ENCODE assay signal across 25 cellular contexts in genomic region chr1:91741301-91741700, GRCh38.
DNase-seq lines count a peak whose midpoint lies in the region; ATAC-seq and TF ChIP-seq lines count a peak whose summit lies in the region.
"Had no signal": no experiment of that assay in that cellular context is flagged by ENCODE, and none has a peak within 500 bp of the region (broad histone marks: within the 10 kb centered on the region; RNA-seq: fewer than 3 reads in every experiment).

No MANE protein-coding gene starts in this region.

- TF ChIP-seq POLR2A in adrenal gland (IDR thresholded peaks at IDR 0.05), result no peak

- H3K9me3 ChIP-seq in adrenal gland (replicated peaks in 1 of 3), result no peaks in the 10 kb centered on the region
- H3K9me3 ChIP-seq: neutrophil, right atrium auricular region, transverse colon had no signal

- peak overlapping the region in 4 of 5 donors; percentile 2 to 69 (median 49) for H3K27ac ChIP-seq in adrenal gland
- H3K27ac ChIP-seq: neutrophil had no signal

- peaks cover 31% of the 10 kb centered on the region for H3K36me3 Mint-ChIP-seq in HFFc6 (ENCODE audit: low read depth)

- H3K27ac Mint-ChIP-seq in HFFc6, result peak overlapping the region; percentile 56

- no peak for ATAC-seq in HG03196 (IDR thresholded peaks at IDR 0.05; ENCODE audit: unreplicated experiment)
- ATAC-seq in GM19455 (IDR thresholded peaks at IDR 0.05; ENCODE audit: unreplicated experiment), result no peak
- no peak for ATAC-seq in HG02981 (IDR thresholded peaks at IDR 0.05; ENCODE audit: unreplicated experiment)
- ATAC-seq in HG03039 (IDR thresholded peaks at IDR 0.05; ENCODE audit: unreplicated experiment), result no peak
- ATAC-seq: left lobe of liver; stimulated activated effector memory CD8-positive, alpha-beta T cell treated with anti-CD3 and anti-CD28 coated beads, Interleukin-12 subunit alpha, Interleukin-12 subunit beta, amount 100 ng/mL, for 72 hours had no signal

- intact Hi-C loops in adrenal gland (cut with DNase I), result no loop called here

- no peak overlapping the region for H3K4me3 ChIP-seq in adrenal gland
- no peak overlapping the region for H3K4me3 ChIP-seq in fibroblast of the aortic adventitia (ENCODE audit: low read depth, low read length)
- H3K4me3 ChIP-seq: right atrium auricular region, transverse colon had no signal

- H3K9me3 Mint-ChIP-seq in HFFc6, result peaks cover 3% of the 10 kb centered on the region
- H3K9me3 Mint-ChIP-seq: stimulated activated effector memory CD8-positive, alpha-beta T cell treated with anti-CD3 and anti-CD28 coated beads, Interleukin-12 subunit alpha, Interleukin-12 subunit beta, amount 100 ng/mL, for 72 hours had no signal

- peaks cover 43 to 66% of the 10 kb centered on the region in 2 donors for H3K4me1 ChIP-seq in adrenal gland (replicated peaks in 1 of 2)

- no peak overlapping the region for H3K4me3 Mint-ChIP-seq in HFFc6
- H3K4me3 Mint-ChIP-seq: stimulated activated effector memory CD8-positive, alpha-beta T cell treated with anti-CD3 and anti-CD28 coated beads, Interleukin-12 subunit alpha, Interleukin-12 subunit beta, amount 100 ng/mL, for 72 hours had no signal

- no peaks in the 10 kb centered on the region for H3K27me3 ChIP-seq in adrenal gland
- H3K27me3 ChIP-seq: neutrophil, right atrium auricular region, transverse colon had no signal

- H3K36me3 ChIP-seq in adrenal gland (replicated peaks in 1 of 2), result peaks cover 0 to 8% of the 10 kb centered on the region in 2 donors
- H3K36me3 ChIP-seq: neutrophil, transverse colon had no signal

- TF ChIP-seq CTCF in HFFc6 (IDR thresholded peaks at IDR 0.05) (no peak), adrenal gland (IDR thresholded peaks at IDR 0.05) (no peak), fibroblast of the aortic adventitia (IDR thresholded peaks at IDR 0.05; ENCODE audit: insufficient read depth, low read length) (no peak)

- peak; percentile 43 for DNase-seq in HFFc6
- no peak for DNase-seq in adrenal gland
- peak; percentile 33 for DNase-seq in fibroblast of the aortic adventitia (ENCODE audit: low read depth)
- peak; percentile 42 for DNase-seq in renal cortical epithelial cell (ENCODE audit: low read depth)
- DNase-seq: activated CD4-positive, alpha-beta T cell treated with anti-CD3 and anti-CD28 coated beads, Interleukin-2, amount 50 U/mL, for 1 hour; activated CD8-positive, alpha-beta memory T cell treated with anti-CD3 and anti-CD28 coated beads, Interleukin-2, amount 50 U/mL, for 48 hours; activated gamma-delta T cell; amniotic stem cell; DMS79 treated with DMSO at 0.1 percent for 48 hours; foreskin melanocyte; Kasumi-1; NCI-H1105 treated with DMSO at 0.1 percent for 48 hours; NCI-H2107; NCI-H524 treated with DMSO at 0.1 percent for 48 hours; Right ventricle myocardium superior; SW 1271; transverse colon had no signal

- WGBS in adrenal gland, 4 donors, result 93 to 96% (median 95%) methylated on average over 5 of the region's 5 CpGs

- peaks cover 5% of the 10 kb centered on the region for H3K27me3 Mint-ChIP-seq in HFFc6 (ENCODE audit: insufficient read depth)

- H3K4me1 Mint-ChIP-seq in HFFc6 (ENCODE audit: low read depth), result peaks cover 82% of the 10 kb centered on the region

Comparison
In these comparisons a context has a peak if more than half of its experiments do, and no peak if none do; other contexts are left out.
1. DNase-seq: peak in HFFc6 (single experiment), fibroblast of the aortic adventitia (single experiment) and renal cortical epithelial cell (single experiment); none in adrenal gland (0 of 7).